Comparison of ENCODE assay signal across 19 cellular contexts in genomic region chr7:92332782-92333181, GRCh38.
DNase-seq lines count a peak whose midpoint lies in the region; ATAC-seq and TF ChIP-seq lines count a peak whose summit lies in the region.
"Had no signal": no experiment of that assay in that cellular context is flagged by ENCODE, and none has a peak within 500 bp of the region (broad histone marks: within the 10 kb centered on the region; RNA-seq: fewer than 3 reads in every experiment).

No MANE protein-coding gene starts in this region.

- POLR2A ChIA-PET in MCF 10A (lab: Yijun Ruan, JAX): no interaction called here
- POLR2A ChIA-PET in CD4-positive, alpha-beta T cell (lab: Charles Lee): no interaction called here

- CTCF ChIA-PET in MCF 10A (lab: Yijun Ruan, JAX): interaction anchor here (0.7 kb wide), 1 partner anchor 128 kb away, joined by 4 read pairs; no protein-coding TSS in a partner anchor
- CTCF ChIA-PET in CD4-positive, alpha-beta T cell (lab: Charles Lee): no interaction called here

- H3K18ac ChIP-seq in mesendoderm (ENCODE audit: low read length): no peak overlapping the region

- DNase-seq in MCF 10A (ENCODE audit: unreplicated experiment) (no peak), breast epithelium (ENCODE audit: low spot score in 2 of 2) (no peak), mesendoderm (peak; percentile 37), progenitor cell of endocrine pancreas (ENCODE audit: low spot score, unreplicated experiment) (no peak), left colon (no peak)
- no peak for DNase-seq in CD4-positive, alpha-beta T cell
- DNase-seq in activated CD4-positive, CD25-positive, alpha-beta regulatory T cell (lab: John Stamatoyannopoulos, UW): no peak
- DNase-seq: CD4-positive, CD25-positive, alpha-beta regulatory T cell; CD8-positive, alpha-beta memory T cell; DMS 273 treated with DMSO at 0.1 percent for 48 hours; DMS79 treated with DMSO at 0.1 percent for 48 hours; GF-D8; GOT3; H7; HCEC 1CT had no signal

- no peaks in the 10 kb centered on the region for H3K27me3 Mint-ChIP-seq in MCF 10A (ENCODE audit: insufficient read depth, unreplicated experiment)
- H3K27me3 Mint-ChIP-seq in progenitor cell of endocrine pancreas: no peaks in the 10 kb centered on the region
- no peaks in the 10 kb centered on the region for H3K27me3 Mint-ChIP-seq in CD4-positive, alpha-beta T cell
- H3K27me3 Mint-ChIP-seq: B cell; CD4-positive, CD25-positive, alpha-beta regulatory T cell; CD8-positive, alpha-beta memory T cell had no signal

- ATAC-seq in CD4-positive, alpha-beta T cell (ENCODE audit: poor library complexity): no peak
- ATAC-seq in left colon: no peak

- H3K9me3 ChIP-seq in breast epithelium: peaks cover 0 to 7% of the 10 kb centered on the region in 2 donors
- H3K9me3 ChIP-seq in CD4-positive, alpha-beta T cell (ENCODE audit: control insufficient read depth, low read length): no peaks in the 10 kb centered on the region

- H3K36me3 ChIP-seq in breast epithelium (no peaks in the 10 kb centered on the region), mesendoderm (ENCODE audit: control insufficient read depth, insufficient read depth, low read length) (no peaks in the 10 kb centered on the region)

- no peak for TF ChIP-seq CTCF in MCF 10A (IDR thresholded peaks at IDR 0.05; ENCODE audit: unreplicated experiment)
- TF ChIP-seq CTCF in breast epithelium (IDR thresholded peaks at IDR 0.05): no peak
- no peak for TF ChIP-seq CTCF in progenitor cell of endocrine pancreas (IDR thresholded peaks at IDR 0.05; ENCODE audit: unreplicated experiment)
- no peak for TF ChIP-seq CTCF in CD4-positive, alpha-beta T cell (IDR thresholded peaks at IDR 0.05)

- no peak overlapping the region for H2BK15ac ChIP-seq in mesendoderm (replicated peaks; ENCODE audit: low read depth)

- H2BK120ac ChIP-seq in mesendoderm (ENCODE audit: low read depth, low read length): no peak overlapping the region

- no peak overlapping the region for H3K4ac ChIP-seq in mesendoderm (ENCODE audit: low read depth, low read length)

- H3K4me3 ChIP-seq in breast epithelium (no peak overlapping the region), mesendoderm (ENCODE audit: low read length) (no peak overlapping the region)
- H3K4me3 ChIP-seq: BLaER1 had no signal

- H3K27me3 ChIP-seq in breast epithelium (no peaks in the 10 kb centered on the region), mesendoderm (ENCODE audit: insufficient read depth, low read length, poor library complexity) (no peaks in the 10 kb centered on the region)
- no peaks in the 10 kb centered on the region for H3K27me3 ChIP-seq in CD4-positive, alpha-beta T cell (ENCODE audit: control insufficient read depth, insufficient read depth, low read length)
- H3K27me3 ChIP-seq: BLaER1 had no signal

- H3K9ac ChIP-seq in mesendoderm (ENCODE audit: low read length): no peak overlapping the region
- H3K9ac ChIP-seq: BLaER1 had no signal

- no peak overlapping the region for H3K23ac ChIP-seq in mesendoderm (ENCODE audit: low read length)

- no peak overlapping the region for H3K27ac ChIP-seq in breast epithelium
- H3K27ac ChIP-seq in mesendoderm (ENCODE audit: low read depth, low read length): no peak overlapping the region
- no peak overlapping the region for H3K27ac ChIP-seq in CD4-positive, alpha-beta T cell (ENCODE audit: low read depth, low read length)
- H3K27ac ChIP-seq: 22Rv1, BLaER1, C4-2B had no signal

- no CpG with 5 or more reads among the region's 3 CpGs for WGBS in mesendoderm (ENCODE audit: extremely low coverage, insufficient coverage, low lambda C conversion rate)

- no peak for TF ChIP-seq POLR2A in breast epithelium (IDR thresholded peaks at IDR 0.05)

- H4K8ac ChIP-seq in mesendoderm (ENCODE audit: low read depth, low read length): no peak overlapping the region

- intact Hi-C loops in MCF 10A (cut with micrococcal nuclease) (no loop called here), breast epithelium (cut with DNase I; ENCODE audit: low total_unique reads) (no loop called here), left colon (cut with DNase I, micrococcal nuclease) (no loop called here)
- intact Hi-C loops in CD4-positive, alpha-beta T cell (cut with DNase I, micrococcal nuclease): no loop called here

- no peaks in the 10 kb centered on the region for H3K79me2 ChIP-seq in mesendoderm (ENCODE audit: control insufficient read depth, insufficient read depth, low read length)

- no peaks in the 10 kb centered on the region for H3K79me1 ChIP-seq in mesendoderm (ENCODE audit: low read length)

- no peak overlapping the region for H3K4me2 ChIP-seq in mesendoderm (ENCODE audit: low read length)
- H3K4me2 ChIP-seq: BLaER1 had no signal

- BruUV-seq in MCF 10A (replicated peaks; lab: Mats Ljungman, UMichigan): no TSS peak

- no peaks in the 10 kb centered on the region for H3K4me1 Mint-ChIP-seq in MCF 10A (ENCODE audit: insufficient read depth, unreplicated experiment)
- H3K4me1 Mint-ChIP-seq in progenitor cell of endocrine pancreas (ENCODE audit: low read depth): peaks cover 5% of the 10 kb centered on the region
- H3K4me1 Mint-ChIP-seq in CD4-positive, alpha-beta T cell (ENCODE audit: low read depth): no peaks in the 10 kb centered on the region
- H3K4me1 Mint-ChIP-seq: B cell; CD8-positive, alpha-beta memory T cell had no signal

- H2BK5ac ChIP-seq in mesendoderm (ENCODE audit: low read length): no peak overlapping the region

- H3K27ac Mint-ChIP-seq in MCF 10A (ENCODE audit: low read depth, unreplicated experiment) (peak overlapping the region; percentile 2), progenitor cell of endocrine pancreas (peak overlapping the region; percentile 1)
- H3K27ac Mint-ChIP-seq in CD4-positive, alpha-beta T cell: no peak overlapping the region
- H3K27ac Mint-ChIP-seq: B cell; CD4-positive, CD25-positive, alpha-beta regulatory T cell had no signal

- H3K36me3 Mint-ChIP-seq in MCF 10A (ENCODE audit: insufficient read depth, unreplicated experiment) (peaks cover 18% of the 10 kb centered on the region), progenitor cell of endocrine pancreas (ENCODE audit: insufficient read depth) (peaks cover 27% of the 10 kb centered on the region)
- H3K36me3 Mint-ChIP-seq in CD4-positive, alpha-beta T cell (ENCODE audit: low read depth): peaks cover 63% of the 10 kb centered on the region

- peaks cover 11% of the 10 kb centered on the region for H3K9me3 Mint-ChIP-seq in MCF 10A (ENCODE audit: unreplicated experiment)
- peaks cover 4% of the 10 kb centered on the region for H3K9me3 Mint-ChIP-seq in progenitor cell of endocrine pancreas (ENCODE audit: low read depth)
- H3K9me3 Mint-ChIP-seq in CD4-positive, alpha-beta T cell: peaks cover 2% of the 10 kb centered on the region

- no peak overlapping the region for H2AK5ac ChIP-seq in mesendoderm (ENCODE audit: low read length)

- no peak overlapping the region for H4K5ac ChIP-seq in mesendoderm (ENCODE audit: low read length)

- H3K56ac ChIP-seq in mesendoderm (ENCODE audit: low read length): no peak overlapping the region

- H3K4me3 Mint-ChIP-seq in MCF 10A (ENCODE audit: unreplicated experiment): no peak overlapping the region
- H3K4me3 Mint-ChIP-seq in progenitor cell of endocrine pancreas (ENCODE audit: low read depth): no peak overlapping the region
- no peak overlapping the region for H3K4me3 Mint-ChIP-seq in CD4-positive, alpha-beta T cell
- H3K4me3 Mint-ChIP-seq: B cell; CD4-positive, CD25-positive, alpha-beta regulatory T cell; CD8-positive, alpha-beta memory T cell had no signal

- no peaks in the 10 kb centered on the region for H3K4me1 ChIP-seq in breast epithelium
- H3K4me1 ChIP-seq in mesendoderm (ENCODE audit: control insufficient read depth, low read depth, low read length): no peaks in the 10 kb centered on the region
- H3K4me1 ChIP-seq: BLaER1 had no signal
